ENCODE assay signal across 8 cellular contexts in genomic region chrX:31423575-31424284, GRCh38.
DNase-seq lines count a peak whose midpoint lies in the region; ATAC-seq, FAIRE-seq and TF ChIP-seq lines count a peak whose summit lies in the region.

No MANE protein-coding gene starts in this region.

- H3K79me2 ChIP-seq in astrocyte (ENCODE audit: insufficient read depth, low read length), result no peaks in the 10 kb centered on the region

- peak overlapping the region; percentile 59 for H3K4me2 ChIP-seq in astrocyte (ENCODE audit: low read length)

- H3K36me3 ChIP-seq in astrocyte (ENCODE audit: insufficient read depth, low read length) (no peaks in the 10 kb centered on the region), kidney (ENCODE audit: control insufficient read depth in 1 of 2, insufficient read depth in 2 of 2, low read length in 2 of 2) (no peaks in the 10 kb centered on the region)

- no peak for TF ChIP-seq POLR2A in NB4 (IDR thresholded peaks at IDR 0.05; ENCODE audit: extremely low read depth, insufficient read length)

- H3K27ac Mint-ChIP-seq in astrocyte (ENCODE audit: unreplicated experiment), result no peak overlapping the region

- H3K4me3 ChIP-seq in NB4 (ENCODE audit: low read depth, low read length) (no peak overlapping the region), astrocyte (ENCODE audit: insufficient read depth, low read depth, low read length) (no peak overlapping the region), kidney (ENCODE audit: low read length in 2 of 2) (no peak overlapping the region)

- no peaks in the 10 kb centered on the region for H3K36me3 Mint-ChIP-seq in astrocyte (ENCODE audit: low read depth, unreplicated experiment)

- H3K27me3 Mint-ChIP-seq in astrocyte (ENCODE audit: low read depth, unreplicated experiment), result no peaks in the 10 kb centered on the region

- no peaks in the 10 kb centered on the region for H4K20me1 ChIP-seq in astrocyte (ENCODE audit: insufficient read depth, low read length)

- ATAC-seq in Right ventricle myocardium superior (ENCODE audit: poor library complexity) (peak; percentile 58), GM21786 (IDR thresholded peaks at IDR 0.05; ENCODE audit: unreplicated experiment) (no peak)

- FAIRE-seq in astrocyte (lab: Jason Lieb, UNC), result peak; percentile 96
- no peak for FAIRE-seq in kidney (lab: Jason Lieb, UNC)

- H3K9ac ChIP-seq in astrocyte (ENCODE audit: low read length) (peak overlapping the region; percentile 24), kidney (ENCODE audit: low read length in 2 of 2) (no peak overlapping the region)

- intact Hi-C loops in Right ventricle myocardium superior (cut with DNase I), result no loop called here
- intact Hi-C loops in cardiac septum (cut with DNase I), result loop anchor here (10.0 kb wide), 1 partner anchor 149 kb away; no protein-coding TSS in a partner anchor
- intact Hi-C loops in kidney (cut with DNase I), result no loop called here

- H2AFZ ChIP-seq in astrocyte (ENCODE audit: low read depth, low read length), result no peak overlapping the region

- H3K4me1 Mint-ChIP-seq in astrocyte (ENCODE audit: low read depth, unreplicated experiment), result peaks cover 4% of the 10 kb centered on the region

- no peaks in the 10 kb centered on the region for H3K9me3 Mint-ChIP-seq in astrocyte (ENCODE audit: unreplicated experiment)

- H3K4me1 ChIP-seq in astrocyte (ENCODE audit: insufficient read depth, low read length) (no peaks in the 10 kb centered on the region), kidney (ENCODE audit: control insufficient read depth in 1 of 2, insufficient read depth in 1 of 2, low read depth in 1 of 2, low read length in 2 of 2) (no peaks in the 10 kb centered on the region)

- H3K27me3 ChIP-seq in astrocyte (ENCODE audit: insufficient read depth, low read length), result no peaks in the 10 kb centered on the region

- H3K4me3 Mint-ChIP-seq in astrocyte (ENCODE audit: unreplicated experiment), result no peak overlapping the region

- TF ChIP-seq CTCF in NB4 (IDR thresholded peaks at IDR 0.05; ENCODE audit: low read depth, low read length), result peak; percentile 28
- TF ChIP-seq CTCF in astrocyte (IDR thresholded peaks at IDR 0.05; ENCODE audit: insufficient read depth, low read depth, low read length), result peak; percentile 33
- peak; percentile 18 for TF ChIP-seq CTCF in kidney (IDR thresholded peaks at IDR 0.05; ENCODE audit: borderline replicate concordance, extremely low read depth, insufficient read depth)

- DNase-seq in Right ventricle myocardium superior (no peak), cardiac septum (ENCODE audit: low spot score) (no peak), NB4 (ENCODE audit: low read depth) (peak; percentile 29), astrocyte (ENCODE audit: low read depth) (peak; percentile 32), kidney (no peak), NCI-H226 (no peak), NCI-H2107 (lab: John Stamatoyannopoulos, UW) (no peak)

- H3K9me3 ChIP-seq in astrocyte (ENCODE audit: insufficient read depth, low read depth, low read length), result no peaks in the 10 kb centered on the region
- H3K9me3 ChIP-seq in kidney (ENCODE audit: control insufficient read depth in 1 of 2, low read length in 2 of 2), result no peaks in the 10 kb centered on the region

- H3K27ac ChIP-seq in astrocyte (ENCODE audit: low read depth, low read length) (no peak overlapping the region), kidney (ENCODE audit: low read depth in 2 of 2, low read length in 2 of 2) (no peak overlapping the region)

Comparison
In these comparisons a context has a peak if more than half of its experiments do, and no peak if none do; other contexts are left out.
1. DNase-seq: peak in NB4 (single experiment) and astrocyte (single experiment); none in Right ventricle myocardium superior (single experiment), cardiac septum (single experiment), kidney (single experiment), NCI-H226 (single experiment) and NCI-H2107 (single experiment).
2. Peak in every context shown above with its lines, with median percentiles within 50 percentile points of each other: CTCF ChIP-seq.